28 cellular contexts compared by ENCODE assay signal in genomic region chr11:118366287-118366686, GRCh38. TPM values are rescaled to one million over a fixed set of nuclear protein-coding genes. Genes with fewer than 3 reads are reported as not detected.
DNase-seq lines count a peak whose midpoint lies in the region; ATAC-seq, FAIRE-seq and TF ChIP-seq lines count a peak whose summit lies in the region.
"Had no signal": no experiment of that assay in that cellular context is flagged by ENCODE, and none has a peak within 500 bp of the region (broad histone marks: within the 10 kb centered on the region; RNA-seq: fewer than 3 reads in every experiment).

No MANE protein-coding gene starts in this region.

- WGBS in esophagus squamous epithelium, 2 donors: 54 to 59% methylated on average over 1 of the region's 1 CpG

- TF ChIP-seq POLR2A in esophagus squamous epithelium (IDR thresholded peaks at IDR 0.05) (no peak), H54 (IDR thresholded peaks at IDR 0.05; ENCODE audit: low read depth, low read length) (no peak)

- DNase-seq in G401 (ENCODE audit: low spot score): peak; percentile 96
- peak; percentile 77 for DNase-seq in NCI-H2171 treated with DMSO at 0.1 percent for 48 hours (lab: John Stamatoyannopoulos, UW)
- no peak for DNase-seq in esophagus squamous epithelium (lab: John Stamatoyannopoulos, UW)
- no peak for DNase-seq in progenitor cell of endocrine pancreas (ENCODE audit: low spot score, unreplicated experiment)
- no peak for DNase-seq in H54 (ENCODE audit: insufficient read length, low spot score)
- no peak for DNase-seq in activated naive CD8-positive, alpha-beta T cell treated with anti-CD3 and anti-CD28 coated beads, Interleukin-2, amount 50 U/mL, for 24 hours
- no peak for DNase-seq in Karpas-422
- DNase-seq: activated CD8-positive, alpha-beta T cell treated with anti-CD3 and anti-CD28 coated beads, Interleukin-2, amount 10 ng/mL, durations not matched to agents 7 days and 5 days; activated naive CD4-positive, alpha-beta T cell; activated T-cell treated with anti-CD3 and anti-CD28 coated beads, Interleukin-2, amount 50 U/mL, for 4 hours; effector CD4-positive, alpha-beta T cell; GOT3; head of caudate nucleus; kidney glomerular epithelial cell; mammary epithelial cell; MM.1S; NCI-H2081 treated with DMSO at 0.1 percent for 48 hours; NCI-H446; SK-N-SH; stimulated activated CD4-positive, alpha-beta T cell treated with anti-CD3 and anti-CD28 coated beads, Interleukin-4, amount 100 ng/mL, for 24 hours had no signal

- H3K4me1 ChIP-seq in esophagus squamous epithelium: peaks cover 0 to 42% (median 0%) of the 10 kb centered on the region in 3 donors
- H3K4me1 ChIP-seq in Karpas-422 (ENCODE audit: low read length): peaks cover 23% of the 10 kb centered on the region

- no peaks in the 10 kb centered on the region for H4K20me1 ChIP-seq in Karpas-422 (ENCODE audit: insufficient read depth, low read depth, low read length)

- TF ChIP-seq CTCF in esophagus squamous epithelium (IDR thresholded peaks at IDR 0.05) (no peak), progenitor cell of endocrine pancreas (IDR thresholded peaks at IDR 0.05; ENCODE audit: unreplicated experiment) (no peak)

- peaks cover 5% of the 10 kb centered on the region for H3K4me1 Mint-ChIP-seq in progenitor cell of endocrine pancreas (ENCODE audit: low read depth)
- peaks cover 24% of the 10 kb centered on the region for H3K4me1 Mint-ChIP-seq in activated naive CD8-positive, alpha-beta T cell treated with anti-CD3 and anti-CD28 coated beads, Interleukin-2, amount 50 U/mL, for 24 hours
- H3K4me1 Mint-ChIP-seq: nephron had no signal

- H2AFZ ChIP-seq in Karpas-422 (ENCODE audit: low read length): no peak overlapping the region

- H3K4me3 ChIP-seq in esophagus squamous epithelium (no peak overlapping the region), Karpas-422 (ENCODE audit: low read length) (no peak overlapping the region)

- H3K9me3 Mint-ChIP-seq in progenitor cell of endocrine pancreas (ENCODE audit: low read depth): no peaks in the 10 kb centered on the region
- no peaks in the 10 kb centered on the region for H3K9me3 Mint-ChIP-seq in activated naive CD8-positive, alpha-beta T cell treated with anti-CD3 and anti-CD28 coated beads, Interleukin-2, amount 50 U/mL, for 24 hours
- H3K9me3 Mint-ChIP-seq: activated T-cell treated with anti-CD3 and anti-CD28 coated beads, Interleukin-2, amount 50 U/mL, for 4 hours; nephron; stimulated activated effector memory CD8-positive, alpha-beta T cell treated with anti-CD3 and anti-CD28 coated beads, Interleukin-12 subunit alpha, Interleukin-12 subunit beta, amount 100 ng/mL, for 72 hours had no signal

- H3K9me3 ChIP-seq in esophagus squamous epithelium (no peaks in the 10 kb centered on the region), Karpas-422 (ENCODE audit: low read length) (no peaks in the 10 kb centered on the region)
- H3K9me3 ChIP-seq: SK-N-SH had no signal

- H3K27me3 ChIP-seq in esophagus squamous epithelium (no peaks in the 10 kb centered on the region), Karpas-422 (ENCODE audit: low read length) (no peaks in the 10 kb centered on the region)

- no peak for FAIRE-seq in H54 (lab: Jason Lieb, UNC)

- H3K36me3 ChIP-seq in esophagus squamous epithelium (peaks cover 0 to 82% (median 42%) of the 10 kb centered on the region in 3 donors), Karpas-422 (ENCODE audit: insufficient read depth, low read length) (peaks cover 15% of the 10 kb centered on the region)

- no peaks in the 10 kb centered on the region for H3K27me3 Mint-ChIP-seq in progenitor cell of endocrine pancreas
- no peaks in the 10 kb centered on the region for H3K27me3 Mint-ChIP-seq in activated naive CD8-positive, alpha-beta T cell treated with anti-CD3 and anti-CD28 coated beads, Interleukin-2, amount 50 U/mL, for 24 hours

- intact Hi-C loops in esophagus squamous epithelium (cut with DNase I): no loop called here

- in situ Hi-C loops in G401 (cut with HindIII; ENCODE audit: low sequenced_read_pairs): no loop called here

- H3K9me2 ChIP-seq in Karpas-422 (replicated peaks; ENCODE audit: insufficient read depth, low read length): no peaks in the 10 kb centered on the region
- H3K9me2 ChIP-seq: SK-N-SH had no signal

- no peak overlapping the region for H3K4me2 ChIP-seq in Karpas-422 (ENCODE audit: low read depth, low read length, poor library complexity, severe bottlenecking)
- H3K4me2 ChIP-seq: SK-N-SH had no signal

- no peak overlapping the region for H3K4me3 Mint-ChIP-seq in progenitor cell of endocrine pancreas (ENCODE audit: low read depth)
- no peak overlapping the region for H3K4me3 Mint-ChIP-seq in activated naive CD8-positive, alpha-beta T cell treated with anti-CD3 and anti-CD28 coated beads, Interleukin-2, amount 50 U/mL, for 24 hours
- H3K4me3 Mint-ChIP-seq: activated CD8-positive, alpha-beta T cell treated with anti-CD3 and anti-CD28 coated beads, Interleukin-2, amount 10 ng/mL, durations not matched to agents 7 days and 5 days; activated T-cell treated with anti-CD3 and anti-CD28 coated beads, Interleukin-2, amount 50 U/mL, for 4 hours; nephron; stimulated activated effector memory CD8-positive, alpha-beta T cell treated with anti-CD3 and anti-CD28 coated beads, Interleukin-12 subunit alpha, Interleukin-12 subunit beta, amount 100 ng/mL, for 72 hours had no signal

- no peak overlapping the region for H3K9ac ChIP-seq in Karpas-422 (ENCODE audit: low read length)
- H3K9ac ChIP-seq: SK-N-SH had no signal

- H3K27ac Mint-ChIP-seq in progenitor cell of endocrine pancreas: peak overlapping the region; percentile 80
- no peak overlapping the region for H3K27ac Mint-ChIP-seq in activated naive CD8-positive, alpha-beta T cell treated with anti-CD3 and anti-CD28 coated beads, Interleukin-2, amount 50 U/mL, for 24 hours
- H3K27ac Mint-ChIP-seq: activated CD8-positive, alpha-beta T cell treated with anti-CD3 and anti-CD28 coated beads, Interleukin-2, amount 10 ng/mL, durations not matched to agents 7 days and 5 days; nephron; stimulated activated effector memory CD8-positive, alpha-beta T cell treated with anti-CD3 and anti-CD28 coated beads, Interleukin-12 subunit alpha, Interleukin-12 subunit beta, amount 100 ng/mL, for 72 hours had no signal

- H3K36me3 Mint-ChIP-seq in progenitor cell of endocrine pancreas (ENCODE audit: insufficient read depth): peaks cover 22% of the 10 kb centered on the region
- H3K36me3 Mint-ChIP-seq in activated naive CD8-positive, alpha-beta T cell treated with anti-CD3 and anti-CD28 coated beads, Interleukin-2, amount 50 U/mL, for 24 hours (ENCODE audit: low read depth): peaks cover 52% of the 10 kb centered on the region

- H3K27ac ChIP-seq in esophagus squamous epithelium (peak overlapping the region in 3 of 4 donors; percentile 38 to 66 (median 48)), Karpas-422 (ENCODE audit: low read length) (no peak overlapping the region)
- H3K27ac ChIP-seq: RWPE1 had no signal

- peaks cover 39% of the 10 kb centered on the region for H3K79me2 ChIP-seq in Karpas-422 (ENCODE audit: low read length)

- ATAC-seq in activated naive CD8-positive, alpha-beta T cell treated with anti-CD3 and anti-CD28 coated beads, Interleukin-2, amount 50 U/mL, for 24 hours: no peak
- ATAC-seq: activated CD8-positive, alpha-beta T cell treated with anti-CD3 and anti-CD28 coated beads, Interleukin-2, amount 10 ng/mL, durations not matched to agents 7 days and 5 days; activated T-cell treated with anti-CD3 and anti-CD28 coated beads, Interleukin-2, amount 50 U/mL, for 4 hours; sciatic nerve; stimulated activated effector memory CD8-positive, alpha-beta T cell treated with anti-CD3 and anti-CD28 coated beads, Interleukin-12 subunit alpha, Interleukin-12 subunit beta, amount 100 ng/mL, for 72 hours had no signal

RNA-seq across cellular contexts. Expression of gene UBE4A, which starts 6.9 kb away (rescaled TPM):
- total RNA-seq in G401 (2014; rRNA removed; shearing (Covaris generic)): 24.3 and 35.0 TPM in 2 replicates
- total RNA-seq in esophagus squamous epithelium: 10 to 100 TPM; 21.9 to 36.0 (median 33.2) TPM
- 49.2 and 49.8 TPM in 2 replicates for total RNA-seq in progenitor cell of endocrine pancreas
- total RNA-seq in Karpas-422 (2014; rRNA removed; shearing (Covaris generic); ENCODE audit: low replicate concordance): 9.7 and 26.3 TPM in 2 replicates

RNA-seq across cellular contexts. Expression of gene CD3G, which starts 22.1 kb away (rescaled TPM):
- not detected in 2 replicates for total RNA-seq in G401 (2014; rRNA removed; shearing (Covaris generic))
- total RNA-seq in esophagus squamous epithelium (1 to 10 TPM in 3 of 4 donors, under 1 TPM in 1; 0.85 to 4.0 (median 1.4) TPM), progenitor cell of endocrine pancreas (not detected in 2 replicates)
- 88.1 and 158 TPM in 2 replicates for total RNA-seq in Karpas-422 (2014; rRNA removed; shearing (Covaris generic); ENCODE audit: low replicate concordance)
- total RNA-seq: epithelial cell of proximal tubule, fibroblast of villous mesenchyme, mammary epithelial cell, osteocyte had no signal

RNA-seq across cellular contexts. Expression of gene CD3D, which starts 23.8 kb away (rescaled TPM):
- total RNA-seq in G401 (2014; rRNA removed; shearing (Covaris generic)): not detected in 2 replicates
- 10 to 100 TPM in 1 of 4 donors, 1 to 10 TPM in 3; 5.7 to 11.8 (median 7.2) TPM for total RNA-seq in esophagus squamous epithelium
- total RNA-seq in progenitor cell of endocrine pancreas: not detected in 2 replicates
- 3.7 and 5.7 TPM in 2 replicates for total RNA-seq in Karpas-422 (2014; rRNA removed; shearing (Covaris generic); ENCODE audit: low replicate concordance)
- total RNA-seq: epithelial cell of proximal tubule, fibroblast of villous mesenchyme, mammary epithelial cell, osteocyte, temporal lobe had no signal

RNA-seq across cellular contexts. Expression of gene ATP5MG, which starts 35.1 kb away (rescaled TPM):
- 146 and 244 TPM in 2 replicates for total RNA-seq in G401 (2014; rRNA removed; shearing (Covaris generic))
- total RNA-seq in esophagus squamous epithelium: 10 to 100 TPM; 44.2 to 65.0 (median 48.8) TPM
- total RNA-seq in progenitor cell of endocrine pancreas: 189 and 192 TPM in 2 replicates
- total RNA-seq in Karpas-422 (2014; rRNA removed; shearing (Covaris generic); ENCODE audit: low replicate concordance): 80.7 and 82.4 TPM in 2 replicates

Comparison
In these comparisons a context has a peak if more than half of its experiments do, and no peak if none do; other contexts are left out.
1. DNase-seq: peak in G401 (single experiment) and NCI-H2171 treated with DMSO at 0.1 percent for 48 hours (single experiment); none in esophagus squamous epithelium (single experiment), progenitor cell of endocrine pancreas (single experiment), H54 (single experiment), activated naive CD8-positive, alpha-beta T cell treated with anti-CD3 and anti-CD28 coated beads, Interleukin-2, amount 50 U/mL, for 24 hours (single experiment) and Karpas-422 (single experiment).
2. RNA of gene CD3G, which starts 22.1 kb away (total RNA-seq): 88.1 to 158 TPM in Karpas-422; 0.85 to 4.0 TPM in esophagus squamous epithelium, not detected in progenitor cell of endocrine pancreas and not detected in G401; every median in the first group is over 10 times any median in the second.